Comparison of ENCODE assay signal across 14 cellular contexts in the genomic region with DNA sequence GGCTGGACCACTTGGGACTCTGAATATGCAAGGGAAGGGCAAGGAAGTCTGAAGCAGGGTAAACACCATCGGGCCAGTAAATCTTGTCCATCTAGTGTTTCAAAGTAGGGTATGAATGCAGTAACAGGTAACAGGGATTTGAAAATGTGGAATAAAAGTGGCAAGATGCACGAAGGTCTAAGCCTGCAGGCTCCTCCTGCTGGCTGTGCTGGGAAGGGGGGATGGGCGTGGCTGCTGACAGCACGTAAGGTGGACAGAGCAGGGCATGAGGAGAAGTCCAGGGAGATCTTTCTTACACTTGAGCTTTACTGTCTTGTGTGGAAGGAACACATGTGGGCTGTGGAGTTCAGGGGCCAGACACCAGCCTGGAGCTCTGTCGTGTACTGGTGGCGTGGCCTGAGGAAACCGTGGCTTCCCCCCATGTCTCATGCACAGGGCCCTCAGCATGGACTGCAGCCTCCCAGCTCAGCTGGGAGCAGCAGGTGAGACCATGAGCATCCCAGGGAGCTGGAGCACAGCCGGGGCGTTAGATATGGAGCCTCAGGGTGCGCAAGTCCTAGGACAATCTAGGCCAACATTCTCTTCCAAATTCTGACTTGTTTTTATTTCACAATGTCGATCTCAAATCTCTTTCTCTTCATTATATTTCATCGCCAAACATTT.
A peak's percentile ranks its signal among the peaks of the same experiment; 100 is the strongest.
DNase-seq lines count a peak whose midpoint lies in the region; ATAC-seq and TF ChIP-seq lines count a peak whose summit lies in the region.
"Had no signal": no experiment of that assay in that cellular context is flagged by ENCODE, and none has a peak within 500 bp of the region (broad histone marks: within the 10 kb centered on the region; RNA-seq: fewer than 3 reads in every experiment).

No MANE protein-coding gene starts in this region.

- TF ChIP-seq CTCF in WI38 (IDR thresholded peaks at IDR 0.05; ENCODE audit: low read depth, low read length) = 0 out of 2 replicates have a peak, but pooled peaks have one; percentile 2
- no peak for TF ChIP-seq CTCF in glutamatergic neuron (IDR thresholded peaks at IDR 0.05; ENCODE audit: partially characterized antibody, unreplicated experiment)
- peak in 1 of 5 experiments; percentile 23 for TF ChIP-seq CTCF in transverse colon (IDR thresholded peaks at IDR 0.05)

- ATAC-seq in GM21529 (IDR thresholded peaks at IDR 0.05; ENCODE audit: unreplicated experiment) = no peak
- ATAC-seq: left lung had no signal

- in situ Hi-C loops in transverse colon (cut with MboI; ENCODE audit: low pct_ligation_motif_present in 1 of 4, low pct_unique_long_range_greater_than_20kb in 1 of 4, low sequenced_read_pairs in 3 of 4) = no loop called here

- H3K4me3 ChIP-seq in H7 (ENCODE audit: insufficient read depth, low read depth, low read length) (no peak overlapping the region), WI38 (ENCODE audit: low read depth, low read length) (no peak overlapping the region), transverse colon (no peak overlapping the region)
- H3K4me3 ChIP-seq: left lung had no signal

- intact Hi-C loops in transverse colon (cut with DNase I; ENCODE audit: low total_unique reads) = no loop called here

- peaks cover 7 to 41% (median 17%) of the 10 kb centered on the region in 4 donors for H3K4me1 ChIP-seq in transverse colon
- H3K4me1 ChIP-seq: left lung had no signal

- no peaks in the 10 kb centered on the region for H3K9me3 ChIP-seq in transverse colon
- H3K9me3 ChIP-seq: left lung had no signal

- peaks cover 66% of the 10 kb centered on the region for H3K4me1 Mint-ChIP-seq in glutamatergic neuron (ENCODE audit: low read depth, unreplicated experiment)

- no peak overlapping the region for H3K27ac Mint-ChIP-seq in glutamatergic neuron (ENCODE audit: unreplicated experiment)
- H3K27ac Mint-ChIP-seq: activated CD4-positive, alpha-beta T cell treated with anti-CD3 and anti-CD28 coated beads for 36 hours had no signal

- peaks cover 9% of the 10 kb centered on the region for H3K27me3 Mint-ChIP-seq in glutamatergic neuron (ENCODE audit: unreplicated experiment)
- H3K27me3 Mint-ChIP-seq: activated CD4-positive, alpha-beta T cell treated with anti-CD3 and anti-CD28 coated beads for 36 hours had no signal

- peaks cover 5% of the 10 kb centered on the region for H3K36me3 Mint-ChIP-seq in glutamatergic neuron (ENCODE audit: unreplicated experiment)
- H3K36me3 Mint-ChIP-seq: naive B cell had no signal

- H3K27ac ChIP-seq in transverse colon = peak overlapping the region in 3 of 4 donors; percentile 20 to 41 (median 23)
- H3K27ac ChIP-seq: left lung had no signal

- peak; percentile 72 for DNase-seq in H7
- DNase-seq in glutamatergic neuron = peak; percentile 53
- no peak for DNase-seq in transverse colon
- DNase-seq in NCI-H146 treated with DMSO at 0.1 percent for 48 hours (lab: John Stamatoyannopoulos, UW; ENCODE audit: unreplicated experiment) = no peak
- no peak for DNase-seq in DMS 273 treated with DMSO at 0.1 percent for 48 hours (lab: John Stamatoyannopoulos, UW)
- DNase-seq: activated CD4-positive, alpha-beta T cell treated with anti-CD3 and anti-CD28 coated beads for 36 hours; left lung; naive B cell; NCI-H1092; NCI-H446; retina; stimulated activated CD4-positive, alpha-beta T cell treated with anti-CD3 and anti-CD28 coated beads, Interleukin-4, amount 100 ng/mL, for 1 hour had no signal

- WGBS in transverse colon (ENCODE audit: low coverage in 1 of 2), 2 donors = 42 to 84% methylated on average over 5 to 12 of the region's 12 CpGs

- no peaks in the 10 kb centered on the region for H3K27me3 ChIP-seq in H7 (ENCODE audit: control insufficient read depth, insufficient read depth, low read length)
- no peaks in the 10 kb centered on the region for H3K27me3 ChIP-seq in transverse colon
- H3K27me3 ChIP-seq: left lung had no signal

- H3K9me3 Mint-ChIP-seq in glutamatergic neuron (ENCODE audit: unreplicated experiment) = peaks cover 7% of the 10 kb centered on the region

- peak; percentile 2 for TF ChIP-seq POLR2A in transverse colon (IDR thresholded peaks at IDR 0.05)

- TF ChIP-seq EP300 in transverse colon (IDR thresholded peaks at IDR 0.05; ENCODE audit: low read depth) = no peak

- no peaks in the 10 kb centered on the region for H3K36me3 ChIP-seq in H7 (replicated peaks; ENCODE audit: control insufficient read depth, insufficient read depth, low read length)
- H3K36me3 ChIP-seq in transverse colon = no peaks in the 10 kb centered on the region
- H3K36me3 ChIP-seq: left lung had no signal

- H3K4me3 Mint-ChIP-seq in glutamatergic neuron (ENCODE audit: unreplicated experiment) = no peak overlapping the region
- H3K4me3 Mint-ChIP-seq: activated CD4-positive, alpha-beta T cell treated with anti-CD3 and anti-CD28 coated beads for 36 hours; naive B cell had no signal

Comparison
In these comparisons a context has a peak if more than half of its experiments do, and no peak if none do; other contexts are left out.
1. DNase-seq: peak in H7 (single experiment) and glutamatergic neuron (single experiment); none in transverse colon (single experiment), NCI-H146 treated with DMSO at 0.1 percent for 48 hours (single experiment) and DMS 273 treated with DMSO at 0.1 percent for 48 hours (single experiment).